Comparison of ENCODE assay signal across 9 cellular contexts in genomic region chr9:70602364-70603019, GRCh38.
DNase-seq lines count a peak whose midpoint lies in the region; ATAC-seq and TF ChIP-seq lines count a peak whose summit lies in the region.
"Had no signal": no experiment of that assay in that cellular context is flagged by ENCODE, and none has a peak within 500 bp of the region (broad histone marks: within the 10 kb centered on the region; RNA-seq: fewer than 3 reads in every experiment).

No MANE protein-coding gene starts in this region.

- ATAC-seq in GM19452 (IDR thresholded peaks at IDR 0.05; ENCODE audit: unreplicated experiment): peak; percentile 77
- ATAC-seq in activated T-cell treated with anti-CD3 and anti-CD28 coated beads, Interleukin-2, amount 50 U/mL, for 4 hours: peak; percentile 61 to 77
- peak in 2 of 3 donors; percentile 67 to 79 for ATAC-seq in natural killer cell

- no peaks in the 10 kb centered on the region for H3K27me3 ChIP-seq in fibroblast of lung (ENCODE audit: control insufficient read depth, insufficient read depth, low read length)

- peak overlapping the region; percentile 87 for H3K4me2 ChIP-seq in fibroblast of lung (ENCODE audit: extremely low read depth, insufficient read depth, low read length)

- H3K36me3 Mint-ChIP-seq in activated T-cell treated with anti-CD3 and anti-CD28 coated beads, Interleukin-2, amount 50 U/mL, for 4 hours (ENCODE audit: insufficient read depth): no peaks in the 10 kb centered on the region
- no peaks in the 10 kb centered on the region for H3K36me3 Mint-ChIP-seq in natural killer cell

- peaks cover 23% of the 10 kb centered on the region for H3K4me1 ChIP-seq in fibroblast of lung (ENCODE audit: control insufficient read depth, extremely low read depth, insufficient read depth, low read length)

- peak overlapping the region; percentile 67 for H3K9ac ChIP-seq in fibroblast of lung (ENCODE audit: insufficient read depth, low read length)

- H3K4me3 ChIP-seq in fibroblast of lung (replicated peaks in 1 of 4; ENCODE audit: control extremely low read depth in 1 of 4, insufficient read depth in 1 of 4, low read depth in 3 of 4, low read length in 4 of 4): peak overlapping the region in 1 of 4 experiments; percentile 45

- H3K9me3 Mint-ChIP-seq in activated T-cell treated with anti-CD3 and anti-CD28 coated beads, Interleukin-2, amount 50 U/mL, for 4 hours: no peaks in the 10 kb centered on the region
- no peaks in the 10 kb centered on the region for H3K9me3 Mint-ChIP-seq in natural killer cell
- H3K9me3 Mint-ChIP-seq: dendritic cell treated with granulocyte-macrophage colony-stimulating factor and Interleukin-4, amounts not matched to agents 40 ng/mL and 50 ng/mL, for 4 days had no signal

- intact Hi-C loops in natural killer cell (cut with micrococcal nuclease): loop anchor here (1.0 to 10.0 kb wide), 2 partner anchors 262 to 1178 kb away; no protein-coding TSS in a partner anchor

- no peaks in the 10 kb centered on the region for H3K36me3 ChIP-seq in fibroblast of lung (ENCODE audit: control insufficient read depth, insufficient read depth, low read length)

- no peak overlapping the region for H3K27ac Mint-ChIP-seq in natural killer cell

- TF ChIP-seq CTCF in fibroblast of lung (conservative IDR thresholded peaks at IDR 0.05 in 1 of 2, IDR thresholded peaks at IDR 0.05 in 1 of 2; ENCODE audit: low read depth in 1 of 2, low read length in 2 of 2): peak; percentile 73 to 81
- TF ChIP-seq CTCF in natural killer cell (IDR thresholded peaks at IDR 0.05): peak; percentile 74

- H3K4me1 Mint-ChIP-seq in activated T-cell treated with anti-CD3 and anti-CD28 coated beads, Interleukin-2, amount 50 U/mL, for 4 hours (ENCODE audit: low read depth): no peaks in the 10 kb centered on the region
- H3K4me1 Mint-ChIP-seq in natural killer cell: no peaks in the 10 kb centered on the region

- H3K27me3 Mint-ChIP-seq in activated T-cell treated with anti-CD3 and anti-CD28 coated beads, Interleukin-2, amount 50 U/mL, for 4 hours (ENCODE audit: low read depth): no peaks in the 10 kb centered on the region
- H3K27me3 Mint-ChIP-seq in natural killer cell (ENCODE audit: low read depth in 2 of 2): no peaks in the 10 kb centered on the region
- H3K27me3 Mint-ChIP-seq: dendritic cell treated with granulocyte-macrophage colony-stimulating factor and Interleukin-4, amounts not matched to agents 40 ng/mL and 50 ng/mL, for 4 days had no signal

- no peaks in the 10 kb centered on the region for H3K9me3 ChIP-seq in fibroblast of lung (ENCODE audit: control insufficient read depth, insufficient read depth, low read depth, low read length)

- H3K27ac ChIP-seq in fibroblast of lung (ENCODE audit: insufficient read depth, low read length) (peak overlapping the region; percentile 92), temporal lobe (ENCODE audit: low read depth, low read length) (peak overlapping the region; percentile 80)

- H3K79me2 ChIP-seq in fibroblast of lung (ENCODE audit: control insufficient read depth, insufficient read depth, low read length): no peaks in the 10 kb centered on the region

- DNase-seq in D341Med (ENCODE audit: low spot score) (peak; percentile 73), HPDE6-E6E7 (ENCODE audit: extremely low spot score) (peak; percentile 64), NOMO-1 treated with DMSO at 0.1 percent for 48 hours (lab: John Stamatoyannopoulos, UW; ENCODE audit: unreplicated experiment) (peak; percentile 9), fibroblast of lung (ENCODE audit: low read depth in 2 of 2) (peak; percentile 81 to 95), natural killer cell (no peak)
- DNase-seq in activated T-cell treated with anti-CD3 and anti-CD28 coated beads, Interleukin-2, amount 50 U/mL, for 4 hours: peak; percentile 37

- no peak overlapping the region for H3K4me3 Mint-ChIP-seq in activated T-cell treated with anti-CD3 and anti-CD28 coated beads, Interleukin-2, amount 50 U/mL, for 4 hours
- H3K4me3 Mint-ChIP-seq in natural killer cell: no peak overlapping the region
- H3K4me3 Mint-ChIP-seq: dendritic cell treated with granulocyte-macrophage colony-stimulating factor and Interleukin-4, amounts not matched to agents 40 ng/mL and 50 ng/mL, for 4 days had no signal

- H2AFZ ChIP-seq in fibroblast of lung (ENCODE audit: low read length): no peak overlapping the region

- H4K20me1 ChIP-seq in fibroblast of lung (ENCODE audit: control insufficient read depth, extremely low read depth, insufficient read depth, low read length): no peaks in the 10 kb centered on the region
